Comparison of ENCODE assay signal across 1 cellular context in the genomic region with DNA sequence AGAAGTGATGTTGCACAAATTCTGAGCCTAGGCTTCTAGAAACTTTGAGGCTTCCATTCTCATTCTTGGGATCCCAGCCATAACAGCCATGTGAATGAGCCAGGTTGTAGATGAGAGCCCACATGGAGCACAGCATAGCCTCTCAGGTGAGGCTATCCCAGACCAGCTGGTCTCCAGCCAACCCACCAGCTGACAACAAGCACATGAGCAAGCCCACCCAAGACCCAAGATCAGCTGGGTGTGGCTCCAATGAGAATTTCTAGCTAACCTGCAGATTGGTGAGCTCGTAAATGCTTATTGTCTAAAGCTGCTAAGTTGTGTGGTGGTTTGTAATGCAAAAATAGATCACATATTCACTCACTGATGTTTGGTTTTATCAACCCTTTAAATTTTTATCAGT.
TF ChIP-seq lines count a peak whose summit lies in the region.

No MANE protein-coding gene starts in this region.

TF ChIP-seq in GM23338, 12 proteins besides CTCF, POLR2A, EP300 and RAD21 (continued from another document):
- TF ChIP-seq, protein P1, sequence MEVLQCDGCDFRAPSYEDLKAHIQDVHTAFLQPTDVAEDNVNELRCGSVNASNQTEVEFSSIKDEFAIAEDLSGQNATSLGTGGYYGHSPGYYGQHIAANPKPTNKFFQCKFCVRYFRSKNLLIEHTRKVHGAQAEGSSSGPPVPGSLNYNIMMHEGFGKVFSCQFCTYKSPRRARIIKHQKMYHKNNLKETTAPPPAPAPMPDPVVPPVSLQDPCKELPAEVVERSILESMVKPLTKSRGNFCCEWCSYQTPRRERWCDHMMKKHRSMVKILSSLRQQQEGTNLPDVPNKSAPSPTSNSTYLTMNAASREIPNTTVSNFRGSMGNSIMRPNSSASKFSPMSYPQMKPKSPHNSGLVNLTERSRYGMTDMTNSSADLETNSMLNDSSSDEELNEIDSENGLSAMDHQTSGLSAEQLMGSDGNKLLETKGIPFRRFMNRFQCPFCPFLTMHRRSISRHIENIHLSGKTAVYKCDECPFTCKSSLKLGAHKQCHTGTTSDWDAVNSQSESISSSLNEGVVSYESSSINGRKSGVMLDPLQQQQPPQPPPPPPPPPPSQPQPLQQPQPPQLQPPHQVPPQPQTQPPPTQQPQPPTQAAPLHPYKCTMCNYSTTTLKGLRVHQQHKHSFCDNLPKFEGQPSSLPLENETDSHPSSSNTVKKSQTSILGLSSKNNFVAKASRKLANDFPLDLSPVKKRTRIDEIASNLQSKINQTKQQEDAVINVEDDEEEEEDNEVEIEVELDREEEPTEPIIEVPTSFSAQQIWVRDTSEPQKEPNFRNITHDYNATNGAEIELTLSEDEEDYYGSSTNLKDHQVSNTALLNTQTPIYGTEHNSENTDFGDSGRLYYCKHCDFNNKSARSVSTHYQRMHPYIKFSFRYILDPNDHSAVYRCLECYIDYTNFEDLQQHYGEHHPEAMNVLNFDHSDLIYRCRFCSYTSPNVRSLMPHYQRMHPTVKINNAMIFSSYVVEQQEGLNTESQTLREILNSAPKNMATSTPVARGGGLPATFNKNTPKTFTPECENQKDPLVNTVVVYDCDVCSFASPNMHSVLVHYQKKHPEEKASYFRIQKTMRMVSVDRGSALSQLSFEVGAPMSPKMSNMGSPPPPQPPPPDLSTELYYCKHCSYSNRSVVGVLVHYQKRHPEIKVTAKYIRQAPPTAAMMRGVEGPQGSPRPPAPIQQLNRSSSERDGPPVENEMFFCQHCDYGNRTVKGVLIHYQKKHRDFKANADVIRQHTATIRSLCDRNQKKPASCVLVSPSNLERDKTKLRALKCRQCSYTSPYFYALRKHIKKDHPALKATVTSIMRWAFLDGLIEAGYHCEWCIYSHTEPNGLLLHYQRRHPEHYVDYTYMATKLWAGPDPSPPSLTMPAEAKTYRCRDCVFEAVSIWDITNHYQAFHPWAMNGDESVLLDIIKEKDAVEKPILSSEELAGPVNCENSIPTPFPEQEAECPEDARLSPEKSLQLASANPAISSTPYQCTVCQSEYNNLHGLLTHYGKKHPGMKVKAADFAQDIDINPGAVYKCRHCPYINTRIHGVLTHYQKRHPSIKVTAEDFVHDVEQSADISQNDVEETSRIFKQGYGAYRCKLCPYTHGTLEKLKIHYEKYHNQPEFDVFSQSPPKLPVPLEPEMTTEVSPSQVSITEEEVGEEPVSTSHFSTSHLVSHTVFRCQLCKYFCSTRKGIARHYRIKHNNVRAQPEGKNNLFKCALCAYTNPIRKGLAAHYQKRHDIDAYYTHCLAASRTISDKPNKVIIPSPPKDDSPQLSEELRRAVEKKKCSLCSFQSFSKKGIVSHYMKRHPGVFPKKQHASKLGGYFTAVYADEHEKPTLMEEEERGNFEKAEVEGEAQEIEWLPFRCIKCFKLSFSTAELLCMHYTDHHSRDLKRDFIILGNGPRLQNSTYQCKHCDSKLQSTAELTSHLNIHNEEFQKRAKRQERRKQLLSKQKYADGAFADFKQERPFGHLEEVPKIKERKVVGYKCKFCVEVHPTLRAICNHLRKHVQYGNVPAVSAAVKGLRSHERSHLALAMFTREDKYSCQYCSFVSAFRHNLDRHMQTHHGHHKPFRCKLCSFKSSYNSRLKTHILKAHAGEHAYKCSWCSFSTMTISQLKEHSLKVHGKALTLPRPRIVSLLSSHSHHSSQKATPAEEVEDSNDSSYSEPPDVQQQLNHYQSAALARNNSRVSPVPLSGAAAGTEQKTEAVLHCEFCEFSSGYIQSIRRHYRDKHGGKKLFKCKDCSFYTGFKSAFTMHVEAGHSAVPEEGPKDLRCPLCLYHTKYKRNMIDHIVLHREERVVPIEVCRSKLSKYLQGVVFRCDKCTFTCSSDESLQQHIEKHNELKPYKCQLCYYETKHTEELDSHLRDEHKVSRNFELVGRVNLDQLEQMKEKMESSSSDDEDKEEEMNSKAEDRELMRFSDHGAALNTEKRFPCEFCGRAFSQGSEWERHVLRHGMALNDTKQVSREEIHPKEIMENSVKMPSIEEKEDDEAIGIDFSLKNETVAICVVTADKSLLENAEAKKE (CRISPR knock-in tag; IDR thresholded peaks at IDR 0.05) = no peak
- no peak for TF ChIP-seq JUNB (IDR thresholded peaks at IDR 0.05; ENCODE audit: unreplicated experiment)
